ENCODE assay signal across 8 cellular contexts in genomic region chr17:59001158-59001814, GRCh38.
A peak's percentile ranks its signal among the peaks of the same experiment; 100 is the strongest.
DNase-seq lines count a peak whose midpoint lies in the region; ATAC-seq and TF ChIP-seq lines count a peak whose summit lies in the region.

No MANE protein-coding gene starts in this region.

- H3K9me3 ChIP-seq in thyroid gland: no peaks in the 10 kb centered on the region

- H3K27ac ChIP-seq in thyroid gland: peak overlapping the region; percentile 54 to 64 (median 63)

- WGBS in thyroid gland, 2 donors: 29 to 30% methylated on average over 10 of the region's 10 CpGs

- H3K9me3 Mint-ChIP-seq in CD14-positive monocyte: peaks cover 0 to 3% (median 0%) of the 10 kb centered on the region in 7 donors
- H3K9me3 Mint-ChIP-seq in activated CD4-positive, alpha-beta memory T cell treated with anti-CD3 and anti-CD28 coated beads for 36 hours: no peaks in the 10 kb centered on the region
- no peaks in the 10 kb centered on the region for H3K9me3 Mint-ChIP-seq in endothelial cell (ENCODE audit: unreplicated experiment)

- H3K27ac Mint-ChIP-seq in CD14-positive monocyte (peak overlapping the region; percentile 93 to 98 (median 95)), endothelial cell (ENCODE audit: unreplicated experiment) (peak overlapping the region; percentile 57)
- peak overlapping the region; percentile 81 for H3K27ac Mint-ChIP-seq in activated CD4-positive, alpha-beta memory T cell treated with anti-CD3 and anti-CD28 coated beads for 36 hours

- H3K27me3 ChIP-seq in thyroid gland: no peaks in the 10 kb centered on the region

- H3K4me1 Mint-ChIP-seq in CD14-positive monocyte (peaks cover 60% of the 10 kb centered on the region), endothelial cell (ENCODE audit: unreplicated experiment) (peaks cover 19% of the 10 kb centered on the region)
- H3K4me1 Mint-ChIP-seq in activated CD4-positive, alpha-beta memory T cell treated with anti-CD3 and anti-CD28 coated beads for 36 hours (ENCODE audit: low read depth): peaks cover 28% of the 10 kb centered on the region

- no peaks in the 10 kb centered on the region for H3K27me3 Mint-ChIP-seq in CD14-positive monocyte (ENCODE audit: low read depth in 3 of 3)
- H3K27me3 Mint-ChIP-seq in activated CD4-positive, alpha-beta memory T cell treated with anti-CD3 and anti-CD28 coated beads for 36 hours: no peaks in the 10 kb centered on the region
- no peaks in the 10 kb centered on the region for H3K27me3 Mint-ChIP-seq in endothelial cell (ENCODE audit: unreplicated experiment)

- H3K4me1 ChIP-seq in thyroid gland: peaks cover 3 to 7% of the 10 kb centered on the region in 2 donors

- TF ChIP-seq CTCF in CD14-positive monocyte (IDR thresholded peaks at IDR 0.05) (no peak), endothelial cell (IDR thresholded peaks at IDR 0.05; ENCODE audit: unreplicated experiment) (no peak), thyroid gland (IDR thresholded peaks at IDR 0.05) (no peak)

- DNase-seq in CD14-positive monocyte (ENCODE audit: low spot score) (peak; percentile 80), HS-27A (ENCODE audit: low read depth) (peak; percentile 40), endothelial cell (ENCODE audit: low spot score) (peak; percentile 8), non-pigmented ciliary epithelial cell (ENCODE audit: low read depth) (peak; percentile 48), thyroid gland (peak; percentile 52 to 66), D341Med (ENCODE audit: low spot score) (no peak)
- DNase-seq in activated CD4-positive, alpha-beta memory T cell treated with anti-CD3 and anti-CD28 coated beads for 36 hours: peak; percentile 88

- CTCF ChIA-PET in activated CD4-positive, alpha-beta memory T cell treated with anti-CD3 and anti-CD28 coated beads for 36 hours (lab: Charles Lee): interaction anchor here (0.8 to 1.0 kb wide), 2 partner anchors 8 to 290 kb away, joined by 3 read pairs; no protein-coding TSS in a partner anchor

- H3K4me3 Mint-ChIP-seq in CD14-positive monocyte: peak overlapping the region; percentile 68 to 86
- H3K4me3 Mint-ChIP-seq in activated CD4-positive, alpha-beta memory T cell treated with anti-CD3 and anti-CD28 coated beads for 36 hours: peak overlapping the region; percentile 69
- H3K4me3 Mint-ChIP-seq in endothelial cell (ENCODE audit: unreplicated experiment): no peak overlapping the region

- peak; percentile 90 for ATAC-seq in GM21381 (IDR thresholded peaks at IDR 0.05; ENCODE audit: unreplicated experiment)

- POLR2A ChIA-PET in activated CD4-positive, alpha-beta memory T cell treated with anti-CD3 and anti-CD28 coated beads for 36 hours (lab: Charles Lee): interaction anchor here (0.6 to 1.4 kb wide), 3 partner anchors 87 to 370 kb away, joined by 3 to 5 read pairs (median 3); no protein-coding TSS in a partner anchor

- peaks cover 8 to 11% of the 10 kb centered on the region in 2 donors for H3K36me3 Mint-ChIP-seq in CD14-positive monocyte
- peaks cover 23% of the 10 kb centered on the region for H3K36me3 Mint-ChIP-seq in activated CD4-positive, alpha-beta memory T cell treated with anti-CD3 and anti-CD28 coated beads for 36 hours
- H3K36me3 Mint-ChIP-seq in endothelial cell (ENCODE audit: low read depth, unreplicated experiment): peaks cover 6% of the 10 kb centered on the region

- H3K4me3 ChIP-seq in thyroid gland (replicated peaks in 1 of 3): no peak overlapping the region

- no peaks in the 10 kb centered on the region for H3K36me3 ChIP-seq in thyroid gland

- no peak for TF ChIP-seq POLR2A in thyroid gland (IDR thresholded peaks at IDR 0.05)

- intact Hi-C loops in CD14-positive monocyte (cut with micrococcal nuclease): no loop called here
- intact Hi-C loops in activated CD4-positive, alpha-beta memory T cell treated with anti-CD3 and anti-CD28 coated beads for 36 hours (cut with micrococcal nuclease): loop anchor here (1.0 to 5.0 kb wide), 5 partner anchors 39 to 483 kb away; no protein-coding TSS in a partner anchor
- intact Hi-C loops in thyroid gland (cut with DNase I): loop anchor here (5.0 kb wide), 2 partner anchors 289 to 489 kb away; partner anchors contain the start of gene MTMR4

Comparison
In these comparisons a context has a peak if more than half of its experiments do, and no peak if none do; other contexts are left out.
1. intact Hi-C loops: an anchor here in activated CD4-positive, alpha-beta memory T cell treated with anti-CD3 and anti-CD28 coated beads for 36 hours (1.0 to 5.0 kb wide) and thyroid gland (5.0 kb wide); none called in CD14-positive monocyte.